Comparison of ENCODE assay signal across 8 cellular contexts in genomic region chr7:100887186-100887954, GRCh38. TPM values are rescaled to one million over a fixed set of nuclear protein-coding genes. Genes with fewer than 3 reads are reported as not detected.
DNase-seq lines count a peak whose midpoint lies in the region; ATAC-seq, FAIRE-seq and TF ChIP-seq lines count a peak whose summit lies in the region.

No MANE protein-coding gene starts in this region.

- no peak for TF ChIP-seq POLR2A in gastroesophageal sphincter (IDR thresholded peaks at IDR 0.05)

- peak; percentile 67 for FAIRE-seq in urothelium cell line (lab: Jason Lieb, UNC)

- no peak for TF ChIP-seq EP300 in gastroesophageal sphincter (IDR thresholded peaks at IDR 0.05)

- peak; percentile 45 for DNase-seq in stimulated activated CD4-positive, alpha-beta T cell treated with anti-CD3 and anti-CD28 coated beads, Interleukin-12 subunit alpha, Interleukin-12 subunit beta, amount 100 ng/mL, for 4 hours
- no peak for DNase-seq in stimulated activated CD4-positive, alpha-beta T cell treated with anti-CD3 and anti-CD28 coated beads, Interleukin-2, amount 100 ng/mL, for 48 hours
- no peak for DNase-seq in urothelium cell line (ENCODE audit: low spot score)
- no peak for DNase-seq in inferior parietal cortex (ENCODE audit: extremely low spot score)
- no peak for DNase-seq in DMS153 treated with DMSO at 0.1 percent for 48 hours (lab: John Stamatoyannopoulos, UW; ENCODE audit: unreplicated experiment)

- H3K4me1 ChIP-seq in gastroesophageal sphincter: peaks cover 0 to 50% (median 21%) of the 10 kb centered on the region in 3 donors

- no peaks in the 10 kb centered on the region for H3K9me3 ChIP-seq in gastroesophageal sphincter

- H3K36me3 ChIP-seq in gastroesophageal sphincter: peaks cover 0 to 64% of the 10 kb centered on the region in 2 donors

- no peak overlapping the region for H3K4me3 ChIP-seq in gastroesophageal sphincter

- 44 to 45% methylated on average over 11 to 12 of the region's 22 CpGs for WGBS in gastroesophageal sphincter (ENCODE audit: low coverage in 1 of 2), 2 donors

- ATAC-seq in HG03558 (IDR thresholded peaks at IDR 0.05; ENCODE audit: extremely low read depth, unreplicated experiment) (peak; percentile 33), gastroesophageal sphincter (no peak)

- no peaks in the 10 kb centered on the region for H3K27me3 ChIP-seq in gastroesophageal sphincter

- TF ChIP-seq CTCF in VCaP (conservative IDR thresholded peaks at IDR 0.05): no peak
- TF ChIP-seq CTCF in gastroesophageal sphincter (IDR thresholded peaks at IDR 0.05): no peak

- peak overlapping the region; percentile 99 for H3K27ac ChIP-seq in VCaP
- peak overlapping the region in 3 of 4 donors; percentile 7 to 92 (median 49) for H3K27ac ChIP-seq in gastroesophageal sphincter

RNA-seq across cellular contexts. Expression of gene UFSP1, which starts 2.1 kb away (rescaled TPM):
- total RNA-seq in gastroesophageal sphincter: 1 to 10 TPM; 5.4 to 9.2 (median 7.7) TPM

RNA-seq across cellular contexts. Expression of gene ACHE, which starts 8.3 kb away (rescaled TPM):
- total RNA-seq in gastroesophageal sphincter: 1 to 10 TPM in 3 of 4 donors, under 1 TPM in 1; 0.62 to 3.6 (median 1.1) TPM

RNA-seq across cellular contexts. Expression of gene SRRT, which starts 12.5 kb away (rescaled TPM):
- 10 to 100 TPM; 47.5 to 73.4 (median 57.0) TPM for total RNA-seq in gastroesophageal sphincter

RNA-seq across cellular contexts. Expression of gene TRIP6, which starts 20.2 kb away (rescaled TPM):
- total RNA-seq in gastroesophageal sphincter: 10 to 100 TPM; 71.9 to 94.3 (median 89.5) TPM

RNA-seq across cellular contexts. Expression of gene SLC12A9, which starts 34.9 kb away (rescaled TPM):
- 10 to 100 TPM; 11.2 to 32.9 (median 20.2) TPM for total RNA-seq in gastroesophageal sphincter
